Comparison of ENCODE assay signal across 8 cellular contexts in genomic region chr4:6574747-6575502, GRCh38. TPM values are rescaled to one million over a fixed set of nuclear protein-coding genes. Genes with fewer than 3 reads are reported as not detected.
A peak's percentile ranks its signal among the peaks of the same experiment; 100 is the strongest.
DNase-seq lines count a peak whose midpoint lies in the region; ATAC-seq lines count a peak whose summit lies in the region.

TSS of gene MAN2B2 (plus strand) at chr4:6575189. CDS start at chr4:6575211, 22 bp downstream.

- H3K27ac ChIP-seq in CD8-positive, alpha-beta memory T cell (ENCODE audit: low read depth, low read length), result peak within 1 kb of the TSS; percentile 81
- no peak within 1 kb of the TSS for H3K27ac ChIP-seq in mesodermal cell (ENCODE audit: low read depth, low read length, severe bottlenecking)

- peaks cover 14% of the 10 kb centered on the region for H3K36me3 ChIP-seq in CD8-positive, alpha-beta memory T cell (ENCODE audit: insufficient read depth, low read length)
- H3K36me3 ChIP-seq in endocrine pancreas (ENCODE audit: control insufficient read depth, insufficient read depth, low read length) (no peaks in the 10 kb centered on the region), mesodermal cell (ENCODE audit: control insufficient read depth, insufficient read depth, low read length) (peaks cover 12% of the 10 kb centered on the region)

- peak within 1 kb of the TSS; percentile 87 to 96 (median 90) for H3K4me3 Mint-ChIP-seq in CD8-positive, alpha-beta memory T cell
- H3K4me3 Mint-ChIP-seq in activated CD8-positive, alpha-beta memory T cell treated with anti-CD3 and anti-CD28 coated beads, Interleukin-2, amount 10 ng/mL, durations not matched to agents 7 days and 5 days, result peak within 1 kb of the TSS; percentile 83

- POLR2A ChIA-PET in CD8-positive, alpha-beta memory T cell (lab: Charles Lee), result interaction anchor here (1.0 to 2.1 kb wide), 3 partner anchors 65 to 100 kb away, joined by 3 to 11 read pairs (median 3); partner anchors contain the start of gene MRFAP1

- H3K9ac ChIP-seq in endocrine pancreas (ENCODE audit: control insufficient read depth, insufficient read depth, low read length), result peak within 1 kb of the TSS; percentile 75

- H3K9me3 Mint-ChIP-seq in CD8-positive, alpha-beta memory T cell, result no peaks in the 10 kb centered on the region
- H3K9me3 Mint-ChIP-seq in activated CD8-positive, alpha-beta memory T cell treated with anti-CD3 and anti-CD28 coated beads, Interleukin-2, amount 10 ng/mL, durations not matched to agents 7 days and 5 days (ENCODE audit: low read depth), result peaks cover 6% of the 10 kb centered on the region

- no peaks in the 10 kb centered on the region for H3K9me3 ChIP-seq in CD8-positive, alpha-beta memory T cell (ENCODE audit: low read length)
- H3K9me3 ChIP-seq in endocrine pancreas (ENCODE audit: control insufficient read depth, low read length), result no peaks in the 10 kb centered on the region
- no peaks in the 10 kb centered on the region for H3K9me3 ChIP-seq in mesodermal cell (ENCODE audit: control insufficient read depth, low read length)

- CTCF ChIA-PET in CD8-positive, alpha-beta memory T cell (lab: Charles Lee), result interaction anchor here (1.1 to 1.3 kb wide), 2 partner anchors 29 to 298 kb away, joined by 3 to 5 read pairs; no protein-coding TSS in a partner anchor
- CTCF ChIA-PET in activated CD8-positive, alpha-beta memory T cell treated with anti-CD3 and anti-CD28 coated beads, Interleukin-2, amount 10 ng/mL, durations not matched to agents 7 days and 5 days (lab: Charles Lee), result interaction anchor here (1.1 to 2.1 kb wide), 5 partner anchors 23 to 298 kb away, joined by 3 to 11 read pairs (median 5); no protein-coding TSS in a partner anchor

- H3K27me3 ChIP-seq in CD8-positive, alpha-beta memory T cell (ENCODE audit: insufficient read depth, low read length, poor library complexity, severe bottlenecking), result no peaks in the 10 kb centered on the region
- H3K27me3 ChIP-seq in endocrine pancreas (ENCODE audit: control insufficient read depth, insufficient read depth, low read length), result no peaks in the 10 kb centered on the region

- H3K4me3 ChIP-seq in CD8-positive, alpha-beta memory T cell (ENCODE audit: low read length), result peak within 1 kb of the TSS; percentile 83
- no peak within 1 kb of the TSS for H3K4me3 ChIP-seq in endocrine pancreas (ENCODE audit: control insufficient read depth, insufficient read depth, low read length)
- peak within 1 kb of the TSS; percentile 65 for H3K4me3 ChIP-seq in mesodermal cell (ENCODE audit: extremely low read depth, insufficient read depth, low read length, poor library complexity, severe bottlenecking)

- peaks cover 14% of the 10 kb centered on the region for H3K4me1 ChIP-seq in CD8-positive, alpha-beta memory T cell (ENCODE audit: insufficient read depth, low read length)
- H3K4me1 ChIP-seq in endocrine pancreas (ENCODE audit: control insufficient read depth, insufficient read depth, low read length), result no peaks in the 10 kb centered on the region
- H3K4me1 ChIP-seq in mesodermal cell (ENCODE audit: control insufficient read depth, insufficient read depth, low read length, poor library complexity, severe bottlenecking), result no peaks in the 10 kb centered on the region

- peaks cover 12 to 36% (median 13%) of the 10 kb centered on the region in 3 donors for H3K36me3 Mint-ChIP-seq in CD8-positive, alpha-beta memory T cell
- peaks cover 32% of the 10 kb centered on the region for H3K36me3 Mint-ChIP-seq in activated CD8-positive, alpha-beta memory T cell treated with anti-CD3 and anti-CD28 coated beads, Interleukin-2, amount 10 ng/mL, durations not matched to agents 7 days and 5 days

- H3K4me1 Mint-ChIP-seq in CD8-positive, alpha-beta memory T cell, result peaks cover 6 to 29% (median 12%) of the 10 kb centered on the region in 3 donors
- H3K4me1 Mint-ChIP-seq in activated CD8-positive, alpha-beta memory T cell treated with anti-CD3 and anti-CD28 coated beads, Interleukin-2, amount 10 ng/mL, durations not matched to agents 7 days and 5 days, result peaks cover 12% of the 10 kb centered on the region

- DNase-seq in CD8-positive, alpha-beta memory T cell, result peak; percentile 79 to 86 (median 81)
- DNase-seq in NOMO-1 (lab: John Stamatoyannopoulos, UW; ENCODE audit: unreplicated experiment in 2 of 2), result peak; percentile 55 to 84
- DNase-seq in activated CD8-positive, alpha-beta memory T cell treated with anti-CD3 and anti-CD28 coated beads, Interleukin-2, amount 10 ng/mL, durations not matched to agents 7 days and 5 days, result peak; percentile 84
- DNase-seq in stimulated activated CD8-positive, alpha-beta memory T cell treated with anti-CD3 and anti-CD28 coated beads, Interleukin-15, amount 100 ng/mL, for 24 hours (ENCODE audit: low read depth), result peak; percentile 70

- WGBS in mesodermal cell (ENCODE audit: insufficient coverage in 2 of 2), 2 experiments, result 1 to 2% methylated on average over 41 to 51 of the region's 62 CpGs

- ATAC-seq in GM19397 (IDR thresholded peaks at IDR 0.05; ENCODE audit: unreplicated experiment) (peak; percentile 93), HG03565 (IDR thresholded peaks at IDR 0.05; ENCODE audit: unreplicated experiment) (peak; percentile 84)
- ATAC-seq in activated CD8-positive, alpha-beta memory T cell treated with anti-CD3 and anti-CD28 coated beads, Interleukin-2, amount 10 ng/mL, durations not matched to agents 7 days and 5 days, result peak; percentile 97

- H3K27ac Mint-ChIP-seq in CD8-positive, alpha-beta memory T cell, result peak within 1 kb of the TSS; percentile 30 to 95 (median 86)
- peak within 1 kb of the TSS; percentile 85 for H3K27ac Mint-ChIP-seq in activated CD8-positive, alpha-beta memory T cell treated with anti-CD3 and anti-CD28 coated beads, Interleukin-2, amount 10 ng/mL, durations not matched to agents 7 days and 5 days

- no peaks in the 10 kb centered on the region for H3K27me3 Mint-ChIP-seq in CD8-positive, alpha-beta memory T cell
- H3K27me3 Mint-ChIP-seq in activated CD8-positive, alpha-beta memory T cell treated with anti-CD3 and anti-CD28 coated beads, Interleukin-2, amount 10 ng/mL, durations not matched to agents 7 days and 5 days, result peaks cover 7% of the 10 kb centered on the region

RNA-seq across cellular contexts. Expression of gene MAN2B2, which starts in this region (rescaled TPM):
- total RNA-seq in CD8-positive, alpha-beta memory T cell, result 10 to 100 TPM; 17.5 to 18.3 TPM
- polyA plus RNA-seq in CD8-positive, alpha-beta memory T cell, result 33.5 TPM
- 10 to 100 TPM; 28.0 to 33.1 TPM for total RNA-seq in activated CD8-positive, alpha-beta memory T cell treated with anti-CD3 and anti-CD28 coated beads, Interleukin-2, amount 10 ng/mL, durations not matched to agents 7 days and 5 days
- polyA plus RNA-seq in mesodermal cell (2013, experiment 1 of 2), result 9.4 TPM
- 8.4 TPM for polyA plus RNA-seq in mesodermal cell (2013, experiment 2 of 2)
